1 cellular context compared by ENCODE assay signal in genomic region chr10:48947690-48948418, GRCh38.
TF ChIP-seq lines count a peak whose summit lies in the region.

No MANE protein-coding gene starts in this region.

TF ChIP-seq in H1, 55 proteins besides CTCF, POLR2A, EP300 and RAD21 (continued from another document):
- TF ChIP-seq BCL11A (IDR thresholded peaks at IDR 0.05; ENCODE audit: low read depth in 2 of 2, low read length in 2 of 2) (no peak), JUND (IDR thresholded peaks at IDR 0.05; ENCODE audit: low read length) (no peak), RFX5 (IDR thresholded peaks at IDR 0.05; ENCODE audit: borderline replicate concordance, low read depth, low read length) (no peak), HDAC2 (IDR thresholded peaks at IDR 0.05; ENCODE audit: borderline replicate concordance in 1 of 2, low read depth in 2 of 2, low read length in 2 of 2) (no peak), SIX5 (IDR thresholded peaks at IDR 0.05; ENCODE audit: low read depth, low read length) (no peak), SP4 (IDR thresholded peaks at IDR 0.05; ENCODE audit: low read length) (no peak), HDAC6 (IDR thresholded peaks at IDR 0.05; ENCODE audit: low read depth, low read length) (no peak)
